Comparison of ENCODE assay signal across 15 cellular contexts in the genomic region with DNA sequence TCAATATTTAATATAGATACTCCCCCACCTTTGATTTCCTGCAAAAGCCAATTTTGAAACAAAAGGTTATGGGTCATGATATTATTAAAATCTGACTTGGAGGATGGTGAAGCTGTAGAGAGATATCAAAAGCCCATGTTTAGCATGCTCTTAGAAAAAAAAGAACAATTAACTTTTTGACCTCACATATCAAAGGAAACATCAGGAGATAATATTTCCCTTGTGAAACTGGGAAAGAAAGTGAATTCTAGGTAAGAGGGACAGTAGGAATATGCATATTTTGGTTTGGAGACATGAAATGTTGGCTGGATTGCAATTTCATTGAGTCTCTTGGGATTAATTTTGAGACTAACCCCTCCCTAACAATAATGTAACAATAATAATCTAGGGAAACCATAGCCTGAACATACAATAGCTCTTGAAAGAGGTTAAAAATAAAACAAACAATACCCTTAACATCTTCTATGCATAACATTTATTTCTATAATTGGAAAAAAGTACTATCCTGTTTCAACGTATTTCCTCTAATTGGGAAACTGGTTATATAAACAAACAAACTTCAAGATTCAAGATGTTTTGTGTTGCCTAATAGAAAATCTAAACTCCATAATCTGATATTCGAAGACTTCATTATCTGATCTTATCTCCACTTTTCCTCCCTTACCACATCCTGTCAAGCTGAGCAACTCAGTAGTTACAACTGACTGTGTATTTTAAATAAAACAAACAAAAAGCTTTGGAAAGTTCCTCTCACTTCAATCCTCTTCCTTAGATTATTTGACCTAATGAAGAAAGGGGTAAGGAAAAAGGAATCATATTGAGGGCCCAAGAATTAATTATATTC. TPM values are rescaled to one million over a fixed set of nuclear protein-coding genes. Genes with fewer than 3 reads are reported as not detected.
DNase-seq lines count a peak whose midpoint lies in the region; ATAC-seq, FAIRE-seq and TF ChIP-seq lines count a peak whose summit lies in the region.
"Had no signal": no experiment of that assay in that cellular context is flagged by ENCODE, and none has a peak within 500 bp of the region (broad histone marks: within the 10 kb centered on the region; RNA-seq: fewer than 3 reads in every experiment).

No MANE protein-coding gene starts in this region.

- dilution Hi-C loops in IMR-90 (cut with HindIII; ENCODE audit: low sequenced_read_pairs, unreplicated experiment) = no loop called here

- CTCF ChIA-PET in IMR-90 (lab: Yijun Ruan, JAX) = no interaction called here

- H2BK15ac ChIP-seq in IMR-90 (ENCODE audit: low read depth, low read length) = no peak overlapping the region

- no peak overlapping the region for H2AFZ ChIP-seq in IMR-90 (replicated peaks; ENCODE audit: low read length, poor library complexity)

- H3K4ac ChIP-seq in IMR-90 (ENCODE audit: low read depth, low read length) = no peak overlapping the region

- peak overlapping the region; percentile 4; the same call in 1 of the 2 replicates for H3K4me2 ChIP-seq in BLaER1
- no peak overlapping the region for H3K4me2 ChIP-seq in IMR-90 (ENCODE audit: low read depth, low read length)

- no peak overlapping the region for H3K14ac ChIP-seq in IMR-90 (replicated peaks; ENCODE audit: low read depth, low read length)

- H3K9ac ChIP-seq in BLaER1 = no peak overlapping the region
- H3K9ac ChIP-seq in IMR-90 (ENCODE audit: low read depth, low read length) = no peak overlapping the region

- H3K23ac ChIP-seq in IMR-90 (ENCODE audit: low read depth, low read length) = no peak overlapping the region

- no peak overlapping the region for H2BK120ac ChIP-seq in IMR-90 (ENCODE audit: low read depth, low read length)

- no peak overlapping the region for H3K18ac ChIP-seq in IMR-90 (ENCODE audit: low read depth, low read length)

- no peaks in the 10 kb centered on the region for H3K36me3 ChIP-seq in BLaER1
- no peaks in the 10 kb centered on the region for H3K36me3 ChIP-seq in IMR-90 (ENCODE audit: control insufficient read depth, insufficient read depth, low read length)
- H3K36me3 ChIP-seq in mucosa of descending colon (ENCODE audit: low read depth) = no peaks in the 10 kb centered on the region
- H3K36me3 ChIP-seq: cardiac muscle cell, heart left ventricle, prostate gland had no signal

- H3K9me1 ChIP-seq in IMR-90 (ENCODE audit: insufficient read depth, low read length) = no peaks in the 10 kb centered on the region

- H2BK5ac ChIP-seq in IMR-90 (ENCODE audit: low read depth, low read length, poor library complexity, severe bottlenecking) = no peak overlapping the region

- peaks cover 9% of the 10 kb centered on the region; the same call in 1 of the 2 replicates for H3K4me1 ChIP-seq in BLaER1
- H3K4me1 ChIP-seq in IMR-90 (ENCODE audit: control insufficient read depth, insufficient read depth, low read length) = no peaks in the 10 kb centered on the region
- H3K4me1 ChIP-seq in mucosa of descending colon (ENCODE audit: low read depth) = no peaks in the 10 kb centered on the region
- H3K4me1 ChIP-seq: prostate gland had no signal

- no peak overlapping the region for H3K56ac ChIP-seq in IMR-90 (ENCODE audit: extremely low read depth, insufficient read depth, low read length)

- no peak for TF ChIP-seq RAD21 in IMR-90 (IDR thresholded peaks at IDR 0.05; ENCODE audit: low read length)

- H3K27ac ChIP-seq in BLaER1 (no peak overlapping the region), IMR-90 (ENCODE audit: insufficient read depth, low read length) (no peak overlapping the region)
- H3K27ac ChIP-seq: cardiac muscle cell, prostate gland had no signal

- H3K4me3 ChIP-seq in BLaER1 (no peak overlapping the region), IMR-90 (ENCODE audit: insufficient read depth, low read depth, low read length) (no peak overlapping the region), mucosa of descending colon (no peak overlapping the region)
- H3K4me3 ChIP-seq: cardiac muscle cell, heart left ventricle, prostate gland had no signal

- no peaks in the 10 kb centered on the region for H3K79me1 ChIP-seq in IMR-90 (ENCODE audit: low read depth in 1 of 2, low read length in 2 of 2)

- ATAC-seq in IMR-90 (ENCODE audit: low read depth) (peak; percentile 57), HG02571 (IDR thresholded peaks at IDR 0.05; ENCODE audit: unreplicated experiment) (no peak), mucosa of descending colon (no peak), GM21737 (IDR thresholded peaks at IDR 0.05; ENCODE audit: unreplicated experiment) (no peak)
- ATAC-seq: left cardiac atrium had no signal

- H3K27me3 ChIP-seq in BLaER1 (no peaks in the 10 kb centered on the region), IMR-90 (ENCODE audit: control insufficient read depth, insufficient read depth, low read length) (no peaks in the 10 kb centered on the region)
- H3K27me3 ChIP-seq: cardiac muscle cell, heart left ventricle had no signal

- no peak overlapping the region for H2BK20ac ChIP-seq in IMR-90 (ENCODE audit: low read depth, low read length)

- no peaks in the 10 kb centered on the region for H3K9me3 ChIP-seq in BLaER1
- no peaks in the 10 kb centered on the region for H3K9me3 ChIP-seq in IMR-90 (ENCODE audit: control insufficient read depth, insufficient read depth, low read length)
- no peaks in the 10 kb centered on the region for H3K9me3 ChIP-seq in mucosa of descending colon
- H3K9me3 ChIP-seq: heart left ventricle, prostate gland had no signal

- intact Hi-C loops in IMR-90 (cut with micrococcal nuclease) = no loop called here
- intact Hi-C loops in mucosa of descending colon (cut with DNase I, micrococcal nuclease) = no loop called here

- H4K5ac ChIP-seq in IMR-90 (ENCODE audit: low read depth, low read length) = no peak overlapping the region

- no peak for TF ChIP-seq CTCF in IMR-90 (conservative IDR thresholded peaks at IDR 0.05; ENCODE audit: low read depth, low read length)
- TF ChIP-seq CTCF in mucosa of descending colon (IDR thresholded peaks at IDR 0.05) = no peak

- no peak overlapping the region for H4K8ac ChIP-seq in IMR-90 (ENCODE audit: low read depth in 2 of 2, low read length in 2 of 2)

- no CpG with 5 or more reads among the region's 2 CpGs for WGBS in IMR-90 (ENCODE audit: extremely low coverage in 2 of 2, insufficient read length in 1 of 2), 2 experiments

- TF ChIP-seq POLR2A in IMR-90 (IDR thresholded peaks at IDR 0.05; ENCODE audit: low read depth, low read length) = no peak

- no peak overlapping the region for H2AK5ac ChIP-seq in IMR-90 (ENCODE audit: low read depth, low read length)

- FAIRE-seq in islet of Langerhans (lab: Jason Lieb, UNC) = peak; percentile 9

- H4K20me1 ChIP-seq in BLaER1 (no peaks in the 10 kb centered on the region), IMR-90 (ENCODE audit: insufficient read depth, low read length) (no peaks in the 10 kb centered on the region)

- POLR2A ChIA-PET in IMR-90 (lab: Charles Lee; ENCODE audit: unreplicated experiment) = no interaction called here

- peak; percentile 38 for DNase-seq in IMR-90
- DNase-seq in amniotic epithelial cell (ENCODE audit: low read depth) = peak; percentile 71
- no peak for DNase-seq in mucosa of descending colon
- no peak for DNase-seq in HK-2 (ENCODE audit: unreplicated experiment)
- DNase-seq: heart left ventricle, left cardiac atrium, MM.1S, NCI-H2107 had no signal

- in situ Hi-C loops in IMR-90 (cut with MboI; ENCODE audit: low sequenced_read_pairs) = no loop called here

- no peak overlapping the region for H2AK9ac ChIP-seq in IMR-90 (replicated peaks; ENCODE audit: low read depth, low read length, poor library complexity)

- BruUV-seq in IMR-90 (replicated peaks; lab: Mats Ljungman, UMichigan) = no TSS peak

- H4K91ac ChIP-seq in IMR-90 (ENCODE audit: insufficient read depth, low read depth, low read length) = no peak overlapping the region

TF ChIP-seq in IMR-90, 13 proteins besides CTCF, POLR2A, EP300 and RAD21:
- TF ChIP-seq USF2 (IDR thresholded peaks at IDR 0.05; ENCODE audit: low read depth, low read length) = no peak
- TF ChIP-seq CEBPB (IDR thresholded peaks at IDR 0.05; ENCODE audit: low read depth, low read length) = no peak
- no peak for TF ChIP-seq FOS (IDR thresholded peaks at IDR 0.05; ENCODE audit: low read depth, low read length)
- TF ChIP-seq BHLHE40 (IDR thresholded peaks at IDR 0.05; ENCODE audit: low read depth, low read length) = no peak
- TF ChIP-seq CHD1 (IDR thresholded peaks at IDR 0.05; ENCODE audit: low read depth, low read length) = no peak
- no peak for TF ChIP-seq NFE2L2 (IDR thresholded peaks at IDR 0.05; ENCODE audit: low read depth, low read length)
- no peak for TF ChIP-seq MAFK (IDR thresholded peaks at IDR 0.05; ENCODE audit: low read depth, low read length)
- no peak for TF ChIP-seq ELK1 (IDR thresholded peaks at IDR 0.05; ENCODE audit: borderline replicate concordance, low read depth, low read length)
- no peak for TF ChIP-seq RFX5 (IDR thresholded peaks at IDR 0.05; ENCODE audit: low read depth, low read length)
- TF ChIP-seq MAZ (IDR thresholded peaks at IDR 0.05; ENCODE audit: borderline replicate concordance, low read depth, low read length) = no peak
- no peak for TF ChIP-seq MXI1 (IDR thresholded peaks at IDR 0.05; ENCODE audit: borderline replicate concordance, low read depth, low read length)

RNA-seq across cellular contexts. Expression of gene TMEM26, which starts 14.8 kb away (rescaled TPM):
- 0.36 and 0.56 TPM in 2 replicates for total RNA-seq in IMR-90 (2012; rRNA removed)
- polyA plus RNA-seq in IMR-90 (2012; rRNA removed) = 0.16 and 0.22 TPM in 2 replicates
- 0.08 and 0.84 TPM in 2 replicates for polyA plus RNA-seq in IMR-90 (2012; cell fraction: cytosol; rRNA removed)
- 0.14 and 0.57 TPM in 2 replicates for polyA plus RNA-seq in IMR-90 (2012; cell fraction: nucleus; rRNA removed; ENCODE audit: low replicate concordance)
- 1 to 10 TPM in 1 of 3 donors, under 1 TPM in 2; 0.75 to 1.2 (median 0.95) TPM for total RNA-seq in mucosa of descending colon
- total RNA-seq: Daoy had no signal

Comparison
In these comparisons a context has a peak if more than half of its experiments do, and no peak if none do; other contexts are left out.
1. DNase-seq: peak in IMR-90 (single experiment) and amniotic epithelial cell (single experiment); none in mucosa of descending colon (0 of 3) and HK-2 (single experiment).